In genomic region chr1:18743233-18743632, GRCh38 we compare ENCODE assay signal across 13 cellular contexts.
"Had no signal": no experiment of that assay in that cellular context is flagged by ENCODE, and none has a peak within 500 bp of the region (broad histone marks: within the 10 kb centered on the region; RNA-seq: fewer than 3 reads in every experiment).

No MANE protein-coding gene starts in this region.

- ATAC-seq: gastroesophageal sphincter; left cardiac atrium; naive thymus-derived CD4-positive, alpha-beta T cell; right lobe of liver had no signal

- H3K4me1 Mint-ChIP-seq: activated naive CD4-positive, alpha-beta T cell treated with anti-CD3 and anti-CD28 coated beads, Interleukin-2, amount 50 U/mL, for 24 hours; central memory CD8-positive, alpha-beta T cell; naive thymus-derived CD4-positive, alpha-beta T cell; stimulated activated memory B cell treated with anti-CD40 and anti-IgM and Interleukin-4, amounts not matched to agents 10 μg/mL and 1 μg/mL and 100 μg/mL, for 72 hours had no signal

- H3K27ac Mint-ChIP-seq: activated naive CD4-positive, alpha-beta T cell treated with anti-CD3 and anti-CD28 coated beads, Interleukin-2, amount 50 U/mL, for 24 hours; activated T-helper 2 cell treated with anti-CD3 and anti-CD28 coated beads, Interferon-gamma antibody, Interleukin-2, Interleukin-4, amounts not matched to agents 10 μg/mL and 5 μg/mL and 100 μg/mL, durations not matched to agents 14 hours and 24 hours and 36 hours; naive thymus-derived CD4-positive, alpha-beta T cell; stimulated activated memory B cell treated with anti-CD40 and anti-IgM and Interleukin-4, amounts not matched to agents 10 μg/mL and 1 μg/mL and 100 μg/mL, for 72 hours; type B pancreatic cell had no signal

- DNase-seq: activated CD4-positive, CD25-positive, alpha-beta regulatory T cell; cortex of kidney; effector memory CD4-positive, alpha-beta T cell; left cardiac atrium; naive thymus-derived CD4-positive, alpha-beta T cell; right lobe of liver had no signal

- H3K9me3 Mint-ChIP-seq: activated naive CD4-positive, alpha-beta T cell treated with anti-CD3 and anti-CD28 coated beads, Interleukin-2, amount 50 U/mL, for 24 hours; activated T-helper 2 cell treated with anti-CD3 and anti-CD28 coated beads, Interferon-gamma antibody, Interleukin-2, Interleukin-4, amounts not matched to agents 10 μg/mL and 5 μg/mL and 100 μg/mL, durations not matched to agents 14 hours and 24 hours and 36 hours; central memory CD8-positive, alpha-beta T cell; type B pancreatic cell had no signal

- H3K27me3 ChIP-seq: right lobe of liver had no signal

- H3K4me3 Mint-ChIP-seq: activated naive CD4-positive, alpha-beta T cell treated with anti-CD3 and anti-CD28 coated beads, Interleukin-2, amount 50 U/mL, for 24 hours; central memory CD8-positive, alpha-beta T cell; naive thymus-derived CD4-positive, alpha-beta T cell; stimulated activated memory B cell treated with anti-CD40 and anti-IgM and Interleukin-4, amounts not matched to agents 10 μg/mL and 1 μg/mL and 100 μg/mL, for 72 hours; type B pancreatic cell had no signal

- H3K36me3 ChIP-seq: gastroesophageal sphincter, right lobe of liver had no signal

- H3K4me1 ChIP-seq: gastroesophageal sphincter, right lobe of liver had no signal

- H3K9me3 ChIP-seq: gastroesophageal sphincter, right lobe of liver had no signal

- H3K36me3 Mint-ChIP-seq: activated naive CD4-positive, alpha-beta T cell treated with anti-CD3 and anti-CD28 coated beads, Interleukin-2, amount 50 U/mL, for 24 hours; stimulated activated memory B cell treated with anti-CD40 and anti-IgM and Interleukin-4, amounts not matched to agents 10 μg/mL and 1 μg/mL and 100 μg/mL, for 72 hours; type B pancreatic cell had no signal

- H3K4me3 ChIP-seq: gastroesophageal sphincter, lung, right lobe of liver had no signal

- H3K27ac ChIP-seq: gastroesophageal sphincter, right lobe of liver had no signal
